ENCODE assay signal across 1 cellular context in genomic region chr12:55676707-55677106, GRCh38.
TF ChIP-seq lines count a peak whose summit lies in the region.

No MANE protein-coding gene starts in this region.

TF ChIP-seq in K562, 482 proteins besides CTCF, POLR2A, EP300 and RAD21:
- TF ChIP-seq FOXP1 (CRISPR knock-in tag; IDR thresholded peaks at IDR 0.05): no peak
- TF ChIP-seq CEBPB (tag; IDR thresholded peaks at IDR 0.05): peak; percentile 68
- TF ChIP-seq CEBPG (CRISPR knock-in tag; IDR thresholded peaks at IDR 0.05): no peak
- TF ChIP-seq CEBPG (tag; conservative IDR thresholded peaks at IDR 0.05 in 1 of 2, IDR thresholded peaks at IDR 0.05 in 1 of 2): peak in 1 of 2 experiments; percentile 35; a peak in 1 of 4 replicates
- no peak for TF ChIP-seq ZNF444 (CRISPR knock-in tag; IDR thresholded peaks at IDR 0.05)
